2 cellular contexts compared by ENCODE assay signal in the genomic region with DNA sequence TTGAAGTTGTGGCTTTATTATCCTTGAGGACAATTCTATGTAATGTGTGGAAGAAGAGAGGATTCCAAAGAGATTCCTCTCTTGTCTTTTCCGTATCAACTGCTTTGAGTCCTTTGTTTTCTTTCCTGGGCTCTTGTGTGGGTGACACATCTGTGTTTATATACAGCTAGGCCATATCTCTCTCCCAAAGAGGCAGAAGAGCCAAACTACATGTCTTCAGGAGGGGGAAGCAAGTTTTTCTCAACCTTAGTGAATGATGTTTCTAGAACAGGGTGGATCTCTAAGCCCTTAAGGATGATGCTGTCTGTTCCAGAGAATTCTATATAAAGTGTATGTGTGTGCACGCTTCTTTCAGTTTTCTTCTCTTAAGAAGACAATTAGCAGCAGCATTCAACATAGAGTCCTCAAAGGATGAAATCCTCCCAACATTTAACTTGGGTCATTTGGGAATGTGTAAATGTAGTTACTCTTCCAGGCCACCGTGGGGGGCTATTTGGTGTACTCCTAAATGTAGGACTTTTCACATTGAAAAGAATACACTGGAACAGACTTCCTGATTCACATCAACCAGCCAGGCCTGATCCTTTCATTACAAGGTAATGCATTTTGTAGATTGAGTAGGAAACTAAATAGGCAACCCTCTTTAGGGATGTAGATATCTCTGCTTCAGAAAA.
TF ChIP-seq lines count a peak whose summit lies in the region.

No MANE protein-coding gene starts in this region.

TF ChIP-seq in SK-N-SH, 30 proteins besides CTCF, POLR2A, EP300 and RAD21 (continued from another document):
- TF ChIP-seq, protein P1, sequence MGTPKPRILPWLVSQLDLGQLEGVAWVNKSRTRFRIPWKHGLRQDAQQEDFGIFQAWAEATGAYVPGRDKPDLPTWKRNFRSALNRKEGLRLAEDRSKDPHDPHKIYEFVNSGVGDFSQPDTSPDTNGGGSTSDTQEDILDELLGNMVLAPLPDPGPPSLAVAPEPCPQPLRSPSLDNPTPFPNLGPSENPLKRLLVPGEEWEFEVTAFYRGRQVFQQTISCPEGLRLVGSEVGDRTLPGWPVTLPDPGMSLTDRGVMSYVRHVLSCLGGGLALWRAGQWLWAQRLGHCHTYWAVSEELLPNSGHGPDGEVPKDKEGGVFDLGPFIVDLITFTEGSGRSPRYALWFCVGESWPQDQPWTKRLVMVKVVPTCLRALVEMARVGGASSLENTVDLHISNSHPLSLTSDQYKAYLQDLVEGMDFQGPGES (IDR thresholded peaks at IDR 0.05; ENCODE audit: low read depth, low read length) = no peak
- TF ChIP-seq, protein P2, sequence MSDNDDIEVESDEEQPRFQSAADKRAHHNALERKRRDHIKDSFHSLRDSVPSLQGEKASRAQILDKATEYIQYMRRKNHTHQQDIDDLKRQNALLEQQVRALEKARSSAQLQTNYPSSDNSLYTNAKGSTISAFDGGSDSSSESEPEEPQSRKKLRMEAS (IDR thresholded peaks at IDR 0.05; ENCODE audit: low read depth) = no peak
- TF ChIP-seq TEAD4 (IDR thresholded peaks at IDR 0.05; ENCODE audit: borderline replicate concordance, insufficient read depth) (no peak), SMC3 (IDR thresholded peaks at IDR 0.05; ENCODE audit: low read depth, low read length) (no peak), JUND (IDR thresholded peaks at IDR 0.05) (no peak), FOSL2 (IDR thresholded peaks at IDR 0.05; ENCODE audit: borderline replicate concordance, low read depth) (no peak), GABPA (IDR thresholded peaks at IDR 0.05; ENCODE audit: low read depth) (no peak), GATA2 (CRISPR knock-in tag; IDR thresholded peaks at IDR 0.05) (no peak), NRF1 (IDR thresholded peaks at IDR 0.05; ENCODE audit: low read depth, low read length) (no peak)

TF ChIP-seq in HEK293, 187 proteins besides CTCF, POLR2A, EP300 and RAD21 (continued from another document):
- TF ChIP-seq, protein P3, sequence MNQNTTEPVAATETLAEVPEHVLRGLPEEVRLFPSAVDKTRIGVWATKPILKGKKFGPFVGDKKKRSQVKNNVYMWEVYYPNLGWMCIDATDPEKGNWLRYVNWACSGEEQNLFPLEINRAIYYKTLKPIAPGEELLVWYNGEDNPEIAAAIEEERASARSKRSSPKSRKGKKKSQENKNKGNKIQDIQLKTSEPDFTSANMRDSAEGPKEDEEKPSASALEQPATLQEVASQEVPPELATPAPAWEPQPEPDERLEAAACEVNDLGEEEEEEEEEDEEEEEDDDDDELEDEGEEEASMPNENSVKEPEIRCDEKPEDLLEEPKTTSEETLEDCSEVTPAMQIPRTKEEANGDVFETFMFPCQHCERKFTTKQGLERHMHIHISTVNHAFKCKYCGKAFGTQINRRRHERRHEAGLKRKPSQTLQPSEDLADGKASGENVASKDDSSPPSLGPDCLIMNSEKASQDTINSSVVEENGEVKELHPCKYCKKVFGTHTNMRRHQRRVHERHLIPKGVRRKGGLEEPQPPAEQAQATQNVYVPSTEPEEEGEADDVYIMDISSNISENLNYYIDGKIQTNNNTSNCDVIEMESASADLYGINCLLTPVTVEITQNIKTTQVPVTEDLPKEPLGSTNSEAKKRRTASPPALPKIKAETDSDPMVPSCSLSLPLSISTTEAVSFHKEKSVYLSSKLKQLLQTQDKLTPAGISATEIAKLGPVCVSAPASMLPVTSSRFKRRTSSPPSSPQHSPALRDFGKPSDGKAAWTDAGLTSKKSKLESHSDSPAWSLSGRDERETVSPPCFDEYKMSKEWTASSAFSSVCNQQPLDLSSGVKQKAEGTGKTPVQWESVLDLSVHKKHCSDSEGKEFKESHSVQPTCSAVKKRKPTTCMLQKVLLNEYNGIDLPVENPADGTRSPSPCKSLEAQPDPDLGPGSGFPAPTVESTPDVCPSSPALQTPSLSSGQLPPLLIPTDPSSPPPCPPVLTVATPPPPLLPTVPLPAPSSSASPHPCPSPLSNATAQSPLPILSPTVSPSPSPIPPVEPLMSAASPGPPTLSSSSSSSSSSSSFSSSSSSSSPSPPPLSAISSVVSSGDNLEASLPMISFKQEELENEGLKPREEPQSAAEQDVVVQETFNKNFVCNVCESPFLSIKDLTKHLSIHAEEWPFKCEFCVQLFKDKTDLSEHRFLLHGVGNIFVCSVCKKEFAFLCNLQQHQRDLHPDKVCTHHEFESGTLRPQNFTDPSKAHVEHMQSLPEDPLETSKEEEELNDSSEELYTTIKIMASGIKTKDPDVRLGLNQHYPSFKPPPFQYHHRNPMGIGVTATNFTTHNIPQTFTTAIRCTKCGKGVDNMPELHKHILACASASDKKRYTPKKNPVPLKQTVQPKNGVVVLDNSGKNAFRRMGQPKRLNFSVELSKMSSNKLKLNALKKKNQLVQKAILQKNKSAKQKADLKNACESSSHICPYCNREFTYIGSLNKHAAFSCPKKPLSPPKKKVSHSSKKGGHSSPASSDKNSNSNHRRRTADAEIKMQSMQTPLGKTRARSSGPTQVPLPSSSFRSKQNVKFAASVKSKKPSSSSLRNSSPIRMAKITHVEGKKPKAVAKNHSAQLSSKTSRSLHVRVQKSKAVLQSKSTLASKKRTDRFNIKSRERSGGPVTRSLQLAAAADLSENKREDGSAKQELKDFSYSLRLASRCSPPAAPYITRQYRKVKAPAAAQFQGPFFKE (tag by site-specific recombination; IDR thresholded peaks at IDR 0.05; ENCODE audit: borderline replicate concordance) = no peak
- peak; percentile 51 for TF ChIP-seq PRDM10 (tag by site-specific recombination; IDR thresholded peaks at IDR 0.05)
